8 cellular contexts compared by ENCODE assay signal in genomic region chr6:129710722-129711631, GRCh38. TPM values are rescaled to one million over a fixed set of nuclear protein-coding genes. Genes with fewer than 3 reads are reported as not detected.
DNase-seq lines count a peak whose midpoint lies in the region; ATAC-seq, FAIRE-seq and TF ChIP-seq lines count a peak whose summit lies in the region.

No MANE protein-coding gene starts in this region.

- FAIRE-seq in endothelial cell of umbilical vein (lab: Jason Lieb, UNC), result no peak

- H3K4me3 Mint-ChIP-seq in progenitor cell of endocrine pancreas (ENCODE audit: low read depth), result peak overlapping the region; percentile 93

- peaks cover 6% of the 10 kb centered on the region for H3K36me3 Mint-ChIP-seq in progenitor cell of endocrine pancreas (ENCODE audit: insufficient read depth)

- H3F3A ChIP-seq in DOHH2 (ENCODE audit: control insufficient read depth, insufficient read depth), result no peaks in the 10 kb centered on the region

- TF ChIP-seq CTCF in DOHH2 (IDR thresholded peaks at IDR 0.05; ENCODE audit: low read depth, low read length, poor library complexity, severe bottlenecking) (no peak), RWPE2 (IDR thresholded peaks at IDR 0.05; ENCODE audit: poor library complexity, severe bottlenecking) (no peak), endothelial cell of umbilical vein (IDR thresholded peaks at IDR 0.05; ENCODE audit: extremely low read depth in 1 of 2, insufficient read depth in 1 of 2, low read depth in 1 of 2, low read length in 2 of 2) (no peak), progenitor cell of endocrine pancreas (IDR thresholded peaks at IDR 0.05; ENCODE audit: unreplicated experiment) (no peak)

- peak overlapping the region; percentile 79 for H3K9ac ChIP-seq in endothelial cell of umbilical vein (replicated peaks; ENCODE audit: extremely low read depth, insufficient read depth, low read length)

- H3K27me3 Mint-ChIP-seq in progenitor cell of endocrine pancreas, result no peaks in the 10 kb centered on the region

- dilution Hi-C loops in endothelial cell of umbilical vein (cut with MboI; ENCODE audit: extremely low pct_ligation_motif_present, low sequenced_read_pairs), result no loop called here

- H3K9me2 ChIP-seq in DOHH2 (replicated peaks; ENCODE audit: control insufficient read depth, low read length), result no peaks in the 10 kb centered on the region

- H3K4me3 ChIP-seq in DOHH2 (ENCODE audit: low read length) (peak overlapping the region; percentile 89; the same call in 1 of the 2 replicates), RWPE2 (ENCODE audit: severe bottlenecking) (peak overlapping the region; percentile 48), endothelial cell of umbilical vein (replicated peaks in 1 of 3; ENCODE audit: insufficient read depth in 1 of 3, low read depth in 1 of 3, low read length in 3 of 3) (peak overlapping the region in 1 of 3 experiments; percentile 90)

- no peak for TF ChIP-seq POLR2A in endothelial cell of umbilical vein (IDR thresholded peaks at IDR 0.05; ENCODE audit: low read depth, low read length)

- H3K9me3 ChIP-seq in DOHH2 (ENCODE audit: control insufficient read depth, insufficient read depth, low read length) (no peaks in the 10 kb centered on the region), RWPE2 (ENCODE audit: severe bottlenecking) (no peaks in the 10 kb centered on the region), endothelial cell of umbilical vein (replicated peaks; ENCODE audit: control insufficient read depth, insufficient read depth, low read length) (no peaks in the 10 kb centered on the region)

- H3K36me3 ChIP-seq in DOHH2 (ENCODE audit: control insufficient read depth, low read length) (no peaks in the 10 kb centered on the region), RWPE2 (ENCODE audit: low read depth) (peaks cover 7% of the 10 kb centered on the region), endothelial cell of umbilical vein (ENCODE audit: control insufficient read depth in 2 of 2, extremely low read depth in 1 of 2, insufficient read depth in 2 of 2, low read length in 2 of 2) (no peaks in the 10 kb centered on the region)

- intact Hi-C loops in endothelial cell of umbilical vein (cut with micrococcal nuclease), result loop anchor here (1.0 to 5.0 kb wide), 5 partner anchors 27 to 94 kb away; no protein-coding TSS in a partner anchor
- intact Hi-C loops in left colon (cut with DNase I, micrococcal nuclease), result no loop called here

- no peaks in the 10 kb centered on the region for H3K9me3 Mint-ChIP-seq in progenitor cell of endocrine pancreas (ENCODE audit: low read depth)

- DNase-seq in RWPE2 (ENCODE audit: low spot score) (no peak), endothelial cell of umbilical vein (ENCODE audit: low read depth, low spot score) (no peak), progenitor cell of endocrine pancreas (ENCODE audit: low spot score, unreplicated experiment) (no peak), left colon (no peak), SIG-M5 treated with dmso at 0.1 percent for 504 hours (lab: John Stamatoyannopoulos, UW; ENCODE audit: unreplicated experiment) (no peak)
- no peak for DNase-seq in stimulated activated CD4-positive, alpha-beta T cell treated with anti-CD3 and anti-CD28 coated beads, Interleukin-1b, Interleukin-23, amount 100 ng/mL, for 48 hours

- POLR2A ChIA-PET in endothelial cell of umbilical vein (lab: Charles Lee), result interaction anchor here (0.7 to 2.6 kb wide), 8 partner anchors 11 to 67 kb away, joined by 3 to 12 read pairs (median 6); no protein-coding TSS in a partner anchor

- BruUV-seq in endothelial cell of umbilical vein (replicated peaks; lab: Mats Ljungman, UMichigan), result no TSS peak

- H3K9me1 ChIP-seq in endothelial cell of umbilical vein (replicated peaks; ENCODE audit: control insufficient read depth, extremely low read depth, insufficient read depth, low read length), result no peaks in the 10 kb centered on the region

- H2AFZ ChIP-seq in endothelial cell of umbilical vein (ENCODE audit: low read depth, low read length), result peak overlapping the region; percentile 68

- ATAC-seq in RWPE2 (ENCODE audit: low read depth) (no peak), HG02973 (IDR thresholded peaks at IDR 0.05; ENCODE audit: unreplicated experiment) (no peak), left colon (no peak)

- H3K79me2 ChIP-seq in DOHH2 (ENCODE audit: control insufficient read depth, low read length) (no peaks in the 10 kb centered on the region), endothelial cell of umbilical vein (ENCODE audit: control insufficient read depth, insufficient read depth, low read length) (peaks cover 37% of the 10 kb centered on the region)

- H3K4me1 Mint-ChIP-seq in progenitor cell of endocrine pancreas (ENCODE audit: low read depth), result peaks cover 18% of the 10 kb centered on the region

- no peak overlapping the region for H3K27ac ChIP-seq in DOHH2 (ENCODE audit: low read depth, low read length)
- H3K27ac ChIP-seq in RWPE2 (ENCODE audit: poor library complexity, severe bottlenecking), result peak overlapping the region; percentile 65
- peak overlapping the region; percentile 36 for H3K27ac ChIP-seq in endothelial cell of umbilical vein (ENCODE audit: insufficient read depth, low read depth, low read length)

- H3K4me1 ChIP-seq in DOHH2 (ENCODE audit: control insufficient read depth, low read length), result peaks cover 30% of the 10 kb centered on the region
- H3K4me1 ChIP-seq in RWPE2 (ENCODE audit: insufficient read depth, poor library complexity, severe bottlenecking), result peaks cover 3% of the 10 kb centered on the region
- peaks cover 33% of the 10 kb centered on the region for H3K4me1 ChIP-seq in endothelial cell of umbilical vein (ENCODE audit: control insufficient read depth, extremely low read depth, insufficient read depth, low read length)

- CTCF ChIA-PET in endothelial cell of umbilical vein (lab: Charles Lee), result interaction anchor here (0.6 to 2.7 kb wide), 10 partner anchors 11 to 85 kb away, joined by 3 to 15 read pairs (median 5); no protein-coding TSS in a partner anchor

- peak overlapping the region; percentile 99 for H3K27ac Mint-ChIP-seq in progenitor cell of endocrine pancreas

- H3K27me3 ChIP-seq in DOHH2 (ENCODE audit: control insufficient read depth, low read length), result peaks cover 4% of the 10 kb centered on the region; the same call in 1 of the 2 replicates
- no peaks in the 10 kb centered on the region for H3K27me3 ChIP-seq in RWPE2 (ENCODE audit: insufficient read depth, poor library complexity, severe bottlenecking)
- no peaks in the 10 kb centered on the region for H3K27me3 ChIP-seq in endothelial cell of umbilical vein (ENCODE audit: control insufficient read depth in 2 of 2, insufficient read depth in 2 of 2, low read length in 2 of 2)

- H3K4me2 ChIP-seq in DOHH2 (ENCODE audit: low read length) (peak overlapping the region; percentile 87), endothelial cell of umbilical vein (ENCODE audit: insufficient read depth, low read length) (peak overlapping the region; percentile 96)

- H4K20me1 ChIP-seq in DOHH2 (ENCODE audit: control insufficient read depth, insufficient read depth, low read depth, low read length) (no peaks in the 10 kb centered on the region), endothelial cell of umbilical vein (replicated peaks; ENCODE audit: control insufficient read depth, extremely low read depth, insufficient read depth, low read length) (no peaks in the 10 kb centered on the region)

TF ChIP-seq in endothelial cell of umbilical vein, 7 proteins besides CTCF, POLR2A, EP300 and RAD21:
- TF ChIP-seq MYC (IDR thresholded peaks at IDR 0.05; ENCODE audit: low read depth, low read length) (no peak), POLR2AphosphoS5 (IDR thresholded peaks at IDR 0.05; ENCODE audit: insufficient read depth, low read depth, low read length) (no peak), FOS (IDR thresholded peaks at IDR 0.05; ENCODE audit: borderline replicate concordance, insufficient read depth, low read length) (no peak), JUN (IDR thresholded peaks at IDR 0.05; ENCODE audit: borderline replicate concordance, insufficient read depth, insufficient read length, low read depth) (no peak), MAX (IDR thresholded peaks at IDR 0.05; ENCODE audit: insufficient read depth, insufficient read length) (no peak), GATA2 (IDR thresholded peaks at IDR 0.05; ENCODE audit: insufficient read depth, insufficient read length, low read depth, low read length) (no peak), EZH2 (IDR thresholded peaks at IDR 0.05; ENCODE audit: borderline replicate concordance, low read depth, low read length, severe bottlenecking) (no peak)

RNA-seq across cellular contexts. Expression of gene ARHGAP18, which starts 1.0 kb away (rescaled TPM):
- 86.1 and 111 TPM in 2 replicates for total RNA-seq in endothelial cell of umbilical vein
- 11.0 and 13.1 TPM in 2 replicates for polyA plus RNA-seq in endothelial cell of umbilical vein
- polyA plus RNA-seq in endothelial cell of umbilical vein (2011; cell fraction: cytosol; rRNA removed), result 21.9 and 22.6 TPM in 2 replicates
- polyA plus RNA-seq in endothelial cell of umbilical vein (2011; cell fraction: nucleus; rRNA removed), result 25.0 and 31.9 TPM in 2 replicates
- polyA plus RNA-seq in endothelial cell of umbilical vein (2012), result 43.4 and 50.9 TPM in 2 replicates
- 48.2 and 49.1 TPM in 2 replicates for polyA minus RNA-seq in endothelial cell of umbilical vein
- 7.6 TPM for polyA minus RNA-seq in endothelial cell of umbilical vein (2011; cell fraction: cytosol; rRNA and poly(A)+ RNA removed)
- 89.2 and 110 TPM in 2 replicates for polyA minus RNA-seq in endothelial cell of umbilical vein (2011; cell fraction: nucleus; rRNA and poly(A)+ RNA removed)
- total RNA-seq in progenitor cell of endocrine pancreas, result 24.9 and 26.9 TPM in 2 replicates
- 10 to 100 TPM; 19.9 to 26.9 TPM for total RNA-seq in left colon
